In the genomic region with DNA sequence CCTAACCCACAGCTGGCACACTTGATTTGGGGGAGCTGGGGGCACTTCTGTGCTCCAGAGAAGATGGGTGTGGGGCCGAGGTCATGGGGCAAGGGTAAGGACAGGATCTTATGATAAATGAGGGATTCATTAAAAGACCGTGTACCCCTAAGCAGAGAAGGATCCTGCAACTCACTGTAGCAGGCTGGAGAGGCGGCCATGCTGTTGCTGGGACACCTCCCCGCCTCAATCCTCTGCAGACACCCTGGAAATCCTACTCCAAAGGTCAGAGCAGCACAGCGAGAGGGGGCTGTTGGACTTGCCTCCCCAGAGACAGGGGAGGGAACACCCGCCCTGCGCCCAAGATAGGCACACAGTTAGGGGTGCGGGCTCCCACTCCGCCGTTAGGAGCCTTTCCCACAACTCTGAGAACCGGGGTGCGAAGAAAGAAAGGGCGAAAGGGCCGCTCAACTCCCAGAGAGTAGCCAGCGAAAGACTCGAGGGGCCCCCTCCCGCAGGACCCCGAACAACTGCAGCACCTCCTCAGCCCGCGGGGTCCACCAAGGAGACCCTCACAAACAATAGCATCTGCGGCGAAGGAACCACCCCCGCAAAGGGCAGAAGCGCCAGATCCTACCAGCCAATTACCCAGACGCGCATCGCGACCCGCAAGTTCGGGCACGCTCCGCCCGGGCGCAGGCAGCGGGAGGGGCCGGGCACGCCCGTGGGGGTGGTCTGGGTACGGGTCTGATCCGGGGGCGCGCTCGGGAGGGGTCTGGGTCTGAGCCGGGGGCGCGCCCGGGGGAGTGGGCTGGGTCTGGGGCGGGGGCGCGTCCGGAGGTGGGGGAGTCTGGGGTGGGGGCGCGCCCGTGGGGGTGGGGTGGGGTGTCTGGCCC, we compare ENCODE assay signal across 2 cellular contexts.
TF ChIP-seq lines count a peak whose summit lies in the region.

No MANE protein-coding gene starts in this region.

TF ChIP-seq in IMR-90, 13 proteins besides CTCF, POLR2A, EP300 and RAD21:
- TF ChIP-seq MXI1 (IDR thresholded peaks at IDR 0.05; ENCODE audit: borderline replicate concordance, low read depth, low read length) (no peak), CEBPB (IDR thresholded peaks at IDR 0.05; ENCODE audit: low read depth, low read length) (no peak), FOS (IDR thresholded peaks at IDR 0.05; ENCODE audit: low read depth, low read length) (no peak), RFX5 (IDR thresholded peaks at IDR 0.05; ENCODE audit: low read depth, low read length) (no peak), RCOR1 (IDR thresholded peaks at IDR 0.05; ENCODE audit: insufficient replicate concordance, low read length) (no peak), SMC3 (IDR thresholded peaks at IDR 0.05; ENCODE audit: low read depth, low read length) (no peak), MAFK (IDR thresholded peaks at IDR 0.05; ENCODE audit: low read depth, low read length) (no peak), BHLHE40 (IDR thresholded peaks at IDR 0.05; ENCODE audit: low read depth, low read length) (no peak), MAZ (IDR thresholded peaks at IDR 0.05; ENCODE audit: borderline replicate concordance, low read depth, low read length) (no peak), NFE2L2 (IDR thresholded peaks at IDR 0.05; ENCODE audit: low read depth, low read length) (no peak), CHD1 (IDR thresholded peaks at IDR 0.05; ENCODE audit: low read depth, low read length) (no peak)
- TF ChIP-seq, protein P1, sequence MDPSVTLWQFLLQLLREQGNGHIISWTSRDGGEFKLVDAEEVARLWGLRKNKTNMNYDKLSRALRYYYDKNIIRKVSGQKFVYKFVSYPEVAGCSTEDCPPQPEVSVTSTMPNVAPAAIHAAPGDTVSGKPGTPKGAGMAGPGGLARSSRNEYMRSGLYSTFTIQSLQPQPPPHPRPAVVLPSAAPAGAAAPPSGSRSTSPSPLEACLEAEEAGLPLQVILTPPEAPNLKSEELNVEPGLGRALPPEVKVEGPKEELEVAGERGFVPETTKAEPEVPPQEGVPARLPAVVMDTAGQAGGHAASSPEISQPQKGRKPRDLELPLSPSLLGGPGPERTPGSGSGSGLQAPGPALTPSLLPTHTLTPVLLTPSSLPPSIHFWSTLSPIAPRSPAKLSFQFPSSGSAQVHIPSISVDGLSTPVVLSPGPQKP (IDR thresholded peaks at IDR 0.05; ENCODE audit: borderline replicate concordance, low read depth, low read length), result no peak
- TF ChIP-seq, protein P2, sequence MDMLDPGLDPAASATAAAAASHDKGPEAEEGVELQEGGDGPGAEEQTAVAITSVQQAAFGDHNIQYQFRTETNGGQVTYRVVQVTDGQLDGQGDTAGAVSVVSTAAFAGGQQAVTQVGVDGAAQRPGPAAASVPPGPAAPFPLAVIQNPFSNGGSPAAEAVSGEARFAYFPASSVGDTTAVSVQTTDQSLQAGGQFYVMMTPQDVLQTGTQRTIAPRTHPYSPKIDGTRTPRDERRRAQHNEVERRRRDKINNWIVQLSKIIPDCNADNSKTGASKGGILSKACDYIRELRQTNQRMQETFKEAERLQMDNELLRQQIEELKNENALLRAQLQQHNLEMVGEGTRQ (IDR thresholded peaks at IDR 0.05; ENCODE audit: low read depth, low read length), result no peak

TF ChIP-seq in GM12878, 131 proteins besides CTCF, POLR2A, EP300 and RAD21:
- TF ChIP-seq MEF2B (IDR thresholded peaks at IDR 0.05; ENCODE audit: partially characterized antibody, poor library complexity, severe bottlenecking), result no peak
- no peak for TF ChIP-seq ZNF274 (IDR thresholded peaks at IDR 0.05; ENCODE audit: insufficient read depth, insufficient read length)
- TF ChIP-seq, protein P3, sequence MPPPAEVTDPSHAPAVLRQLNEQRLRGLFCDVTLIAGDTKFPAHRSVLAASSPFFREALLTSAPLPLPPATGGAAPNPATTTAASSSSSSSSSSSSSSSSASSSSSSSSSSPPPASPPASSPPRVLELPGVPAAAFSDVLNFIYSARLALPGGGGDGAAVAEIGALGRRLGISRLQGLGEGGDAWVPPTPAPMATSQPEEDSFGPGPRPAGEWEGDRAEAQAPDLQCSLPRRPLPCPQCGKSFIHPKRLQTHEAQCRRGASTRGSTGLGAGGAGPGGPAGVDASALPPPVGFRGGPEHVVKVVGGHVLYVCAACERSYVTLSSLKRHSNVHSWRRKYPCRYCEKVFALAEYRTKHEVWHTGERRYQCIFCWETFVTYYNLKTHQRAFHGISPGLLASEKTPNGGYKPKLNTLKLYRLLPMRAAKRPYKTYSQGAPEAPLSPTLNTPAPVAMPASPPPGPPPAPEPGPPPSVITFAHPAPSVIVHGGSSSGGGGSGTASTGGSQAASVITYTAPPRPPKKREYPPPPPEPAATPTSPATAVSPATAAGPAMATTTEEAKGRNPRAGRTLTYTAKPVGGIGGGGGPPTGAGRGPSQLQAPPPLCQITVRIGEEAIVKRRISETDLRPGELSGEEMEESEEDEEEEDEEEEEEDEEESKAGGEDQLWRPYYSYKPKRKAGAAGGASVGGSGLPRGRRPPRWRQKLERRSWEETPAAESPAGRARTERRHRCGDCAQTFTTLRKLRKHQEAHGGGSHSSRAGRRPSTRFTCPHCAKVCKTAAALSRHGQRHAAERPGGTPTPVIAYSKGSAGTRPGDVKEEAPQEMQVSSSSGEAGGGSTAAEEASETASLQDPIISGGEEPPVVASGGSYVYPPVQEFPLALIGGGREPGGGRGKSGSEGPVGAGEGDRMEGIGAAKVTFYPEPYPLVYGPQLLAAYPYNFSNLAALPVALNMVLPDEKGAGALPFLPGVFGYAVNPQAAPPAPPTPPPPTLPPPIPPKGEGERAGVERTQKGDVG (CRISPR knock-in tag; IDR thresholded peaks at IDR 0.05), result no peak
- TF ChIP-seq NBN (IDR thresholded peaks at IDR 0.05), result no peak
- TF ChIP-seq MYB (IDR thresholded peaks at IDR 0.05; ENCODE audit: borderline replicate concordance, low read depth, low read length), result no peak
- TF ChIP-seq PAX5 (IDR thresholded peaks at IDR 0.05; ENCODE audit: borderline replicate concordance, low read depth, low read length), result no peak
